Comparison of ENCODE assay signal across 8 cellular contexts in the genomic region with DNA sequence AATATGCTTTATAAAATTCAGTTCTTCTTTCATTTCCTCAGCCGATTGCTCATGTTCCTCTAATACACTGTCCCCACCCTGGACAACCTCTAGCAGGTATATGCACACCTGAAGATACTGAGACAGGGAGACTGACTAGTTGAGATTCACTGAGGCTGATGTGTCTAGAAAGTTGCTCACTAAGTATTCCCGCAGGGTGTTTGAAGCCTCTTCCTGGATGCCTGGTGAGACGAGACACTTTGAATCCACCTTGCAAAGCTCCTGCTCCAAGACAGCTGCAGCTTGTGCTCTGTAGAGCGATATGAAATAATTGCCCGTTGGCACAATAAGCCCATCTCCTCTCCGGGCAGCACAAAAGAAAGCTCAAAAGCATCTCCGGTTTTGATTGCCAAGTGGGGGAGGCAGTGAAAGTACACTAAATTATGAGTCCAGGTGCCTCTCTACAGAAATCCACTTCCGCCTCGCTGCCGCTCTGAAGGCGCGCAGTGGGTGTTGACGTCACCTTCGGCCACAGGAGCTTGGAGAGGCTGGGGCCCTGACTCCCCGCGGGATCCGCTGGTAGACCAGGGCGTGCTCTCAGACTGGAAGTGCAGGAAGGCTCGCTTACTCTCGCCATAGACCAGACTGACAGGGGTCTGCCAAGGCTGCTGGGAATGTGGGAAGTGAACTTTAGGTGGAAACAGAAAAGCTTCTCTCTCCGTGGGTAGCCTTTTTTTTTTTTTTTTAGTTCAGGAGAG. TPM values are rescaled to one million over a fixed set of nuclear protein-coding genes. Genes with fewer than 3 reads are reported as not detected.
DNase-seq lines count a peak whose midpoint lies in the region; ATAC-seq and TF ChIP-seq lines count a peak whose summit lies in the region.

No MANE protein-coding gene starts in this region.

- H3K9ac ChIP-seq in endocrine pancreas (ENCODE audit: control insufficient read depth, insufficient read depth, low read length): no peak overlapping the region

- TF ChIP-seq CTCF in 22Rv1 (IDR thresholded peaks at IDR 0.05): no peak
- no peak for TF ChIP-seq CTCF in activated CD8-positive, alpha-beta T cell treated with anti-CD3 and anti-CD28 coated beads for 36 hours (IDR thresholded peaks at IDR 0.05)

- H3K9me3 Mint-ChIP-seq in activated CD8-positive, alpha-beta T cell treated with anti-CD3 and anti-CD28 coated beads for 36 hours: no peaks in the 10 kb centered on the region
- H3K9me3 Mint-ChIP-seq in naive B cell: no peaks in the 10 kb centered on the region

- POLR2A ChIA-PET in activated CD8-positive, alpha-beta T cell treated with anti-CD3 and anti-CD28 coated beads for 36 hours (lab: Charles Lee): interaction anchor here (0.6 to 1.6 kb wide), 7 partner anchors 8 to 332 kb away, joined by 3 to 4 read pairs (median 4); partner anchors contain the start of gene TADA1

- ATAC-seq in GM19025 (IDR thresholded peaks at IDR 0.05; ENCODE audit: low read depth, unreplicated experiment): peak; percentile 87
- ATAC-seq in HG03159 (IDR thresholded peaks at IDR 0.05; ENCODE audit: unreplicated experiment): peak; percentile 98
- ATAC-seq in activated CD8-positive, alpha-beta T cell treated with anti-CD3 and anti-CD28 coated beads for 36 hours: peak; percentile 99
- peak; percentile 95 for ATAC-seq in naive B cell (ENCODE audit: low read depth in 2 of 2)
- ATAC-seq in stimulated activated naive CD8-positive, alpha-beta T cell treated with anti-CD3 and anti-CD28 coated beads, Interleukin-15, Interleukin-2, amounts not matched to agents 100 U/mL and 50 U/mL, for 24 hours: peak; percentile 97

- no peaks in the 10 kb centered on the region for H3K9me3 ChIP-seq in endocrine pancreas (ENCODE audit: control insufficient read depth, low read length)

- H3K4me1 Mint-ChIP-seq in activated CD8-positive, alpha-beta T cell treated with anti-CD3 and anti-CD28 coated beads for 36 hours (ENCODE audit: low read depth): peaks cover 18% of the 10 kb centered on the region
- H3K4me1 Mint-ChIP-seq in naive B cell: peaks cover 15 to 18% (median 16%) of the 10 kb centered on the region in 3 donors

- CTCF ChIA-PET in activated CD8-positive, alpha-beta T cell treated with anti-CD3 and anti-CD28 coated beads for 36 hours (lab: Charles Lee): interaction anchor here (0.7 to 2.6 kb wide), 7 partner anchors 9 to 161 kb away, joined by 3 to 36 read pairs (median 6); no protein-coding TSS in a partner anchor

- H3K36me3 Mint-ChIP-seq in activated CD8-positive, alpha-beta T cell treated with anti-CD3 and anti-CD28 coated beads for 36 hours (ENCODE audit: low read depth): no peaks in the 10 kb centered on the region
- no peaks in the 10 kb centered on the region for H3K36me3 Mint-ChIP-seq in naive B cell

- peak overlapping the region; percentile 66 for H3K27ac ChIP-seq in 22Rv1

- intact Hi-C loops in activated CD8-positive, alpha-beta T cell treated with anti-CD3 and anti-CD28 coated beads for 36 hours (cut with micrococcal nuclease): no loop called here

- peak overlapping the region; percentile 85 for H3K27ac Mint-ChIP-seq in activated CD8-positive, alpha-beta T cell treated with anti-CD3 and anti-CD28 coated beads for 36 hours
- peak overlapping the region; percentile 11 to 90 (median 78) for H3K27ac Mint-ChIP-seq in naive B cell

- peak; percentile 93 for DNase-seq in NCI-H345 (lab: John Stamatoyannopoulos, UW)
- DNase-seq in activated CD8-positive, alpha-beta T cell treated with anti-CD3 and anti-CD28 coated beads for 36 hours: peak; percentile 91
- peak; percentile 68 for DNase-seq in naive B cell
- DNase-seq in stimulated activated naive CD8-positive, alpha-beta T cell treated with anti-CD3 and anti-CD28 coated beads, Interleukin-15, Interleukin-2, amounts not matched to agents 100 U/mL and 50 U/mL, for 24 hours: peak; percentile 76

- H3K27me3 ChIP-seq in endocrine pancreas (ENCODE audit: control insufficient read depth, insufficient read depth, low read length): no peaks in the 10 kb centered on the region

- H3K4me1 ChIP-seq in endocrine pancreas (ENCODE audit: control insufficient read depth, insufficient read depth, low read length): no peaks in the 10 kb centered on the region

- no peaks in the 10 kb centered on the region for H3K36me3 ChIP-seq in endocrine pancreas (ENCODE audit: control insufficient read depth, insufficient read depth, low read length)

- H3K4me3 Mint-ChIP-seq in activated CD8-positive, alpha-beta T cell treated with anti-CD3 and anti-CD28 coated beads for 36 hours: peak overlapping the region; percentile 78
- peak overlapping the region; percentile 80 to 94 (median 91) for H3K4me3 Mint-ChIP-seq in naive B cell

- peaks cover 5% of the 10 kb centered on the region for H3K27me3 Mint-ChIP-seq in activated CD8-positive, alpha-beta T cell treated with anti-CD3 and anti-CD28 coated beads for 36 hours
- peaks cover 0 to 21% (median 14%) of the 10 kb centered on the region in 3 donors for H3K27me3 Mint-ChIP-seq in naive B cell

- H3K4me3 ChIP-seq in endocrine pancreas (ENCODE audit: control insufficient read depth, insufficient read depth, low read length): peak overlapping the region; percentile 77

RNA-seq across cellular contexts. Expression of gene GPA33, which starts 46.3 kb away (rescaled TPM):
- total RNA-seq in activated CD8-positive, alpha-beta T cell treated with anti-CD3 and anti-CD28 coated beads for 36 hours: under 1 TPM in 1 of 2 experiments, not detected in 1; 0.25 TPM
- polyA plus RNA-seq in naive B cell (ENCODE audit: low read depth in 6 of 6): 10 to 100 TPM in 1 of 6 donors, 1 to 10 TPM in 5; 3.4 to 14.6 (median 5.7) TPM

RNA-seq across cellular contexts. Expression of gene STYXL2, which starts 50.0 kb away (rescaled TPM):
- total RNA-seq in activated CD8-positive, alpha-beta T cell treated with anti-CD3 and anti-CD28 coated beads for 36 hours: not detected
- not detected for polyA plus RNA-seq in naive B cell (ENCODE audit: low read depth in 6 of 6)

RNA-seq across cellular contexts. Expression of gene MAEL, which starts 54.8 kb away (rescaled TPM):
- total RNA-seq in activated CD8-positive, alpha-beta T cell treated with anti-CD3 and anti-CD28 coated beads for 36 hours: under 1 TPM in 1 of 2 experiments, not detected in 1; 0.29 TPM
- not detected for polyA plus RNA-seq in naive B cell (ENCODE audit: low read depth in 6 of 6)

Comparison
In these comparisons a context has a peak if more than half of its experiments do, and no peak if none do; other contexts are left out.
1. Peak in every context shown above with its lines: DNase-seq, ATAC-seq, H3K4me3 ChIP-seq and H3K27ac ChIP-seq.